10 cellular contexts compared by ENCODE assay signal in genomic region chr16:89374393-89374948, GRCh38.
DNase-seq lines count a peak whose midpoint lies in the region; ATAC-seq and TF ChIP-seq lines count a peak whose summit lies in the region.
"Had no signal": no experiment of that assay in that cellular context is flagged by ENCODE, and none has a peak within 500 bp of the region (broad histone marks: within the 10 kb centered on the region; RNA-seq: fewer than 3 reads in every experiment).

No MANE protein-coding gene starts in this region.

- H3K36me3 ChIP-seq in GM06990 (ENCODE audit: control insufficient read depth, insufficient read depth, low read length) (peaks cover 11% of the 10 kb centered on the region), PC-3 (ENCODE audit: low read depth, low read length) (no peaks in the 10 kb centered on the region; the same call in 1 of the 2 replicates)

- peaks cover 43% of the 10 kb centered on the region for H4K20me1 ChIP-seq in PC-3 (ENCODE audit: low read length)

- H3K9me3 ChIP-seq in PC-3 (ENCODE audit: low read length), result no peaks in the 10 kb centered on the region

- peaks cover 100% of the 10 kb centered on the region for H3K79me2 ChIP-seq in PC-3 (ENCODE audit: low read length)

- intact Hi-C loops in PC-3 (cut with micrococcal nuclease), result no loop called here
- intact Hi-C loops in sciatic nerve (cut with DNase I), result no loop called here

- CTCF ChIA-PET in PC-3 (lab: Charles Lee), result interaction anchor here (0.9 kb wide), 1 partner anchor 28 kb away, joined by 4 read pairs; no protein-coding TSS in a partner anchor

- peak overlapping the region; percentile 81 for H3K4me3 Mint-ChIP-seq in glutamatergic neuron (ENCODE audit: unreplicated experiment)
- H3K4me3 Mint-ChIP-seq: activated CD8-positive, alpha-beta T cell treated with anti-CD3 and anti-CD28 coated beads for 36 hours had no signal

- H3K4me1 ChIP-seq in PC-3 (ENCODE audit: insufficient read depth, low read length), result peaks cover 33% of the 10 kb centered on the region

- TF ChIP-seq CTCF in GM06990 (IDR thresholded peaks at IDR 0.05; ENCODE audit: insufficient read depth, low read length, poor library complexity, severe bottlenecking) (no peak), PC-3 (conservative IDR thresholded peaks at IDR 0.05; ENCODE audit: low read depth, low read length) (peak; percentile 43; the same call in 1 of the 2 replicates), glutamatergic neuron (IDR thresholded peaks at IDR 0.05; ENCODE audit: partially characterized antibody, unreplicated experiment) (no peak)

- H2AFZ ChIP-seq in PC-3 (ENCODE audit: low read length), result no peak overlapping the region

- no peaks in the 10 kb centered on the region for H3K9me2 ChIP-seq in PC-3 (replicated peaks; ENCODE audit: low read length)

- no peaks in the 10 kb centered on the region for H3F3A ChIP-seq in PC-3 (ENCODE audit: low read length, unreplicated experiment)

- peak overlapping the region; percentile 72 for H3K27ac ChIP-seq in PC-3 (ENCODE audit: low read length)

- peaks cover 13% of the 10 kb centered on the region for H3K9me3 Mint-ChIP-seq in glutamatergic neuron (ENCODE audit: unreplicated experiment)
- H3K9me3 Mint-ChIP-seq in activated naive CD4-positive, alpha-beta T cell treated with anti-CD3 and anti-CD28 coated beads, Interleukin-2, amount 50 U/mL, for 72 hours, result no peaks in the 10 kb centered on the region
- H3K9me3 Mint-ChIP-seq: activated CD8-positive, alpha-beta T cell treated with anti-CD3 and anti-CD28 coated beads for 36 hours had no signal

- no peaks in the 10 kb centered on the region for H3K36me3 Mint-ChIP-seq in glutamatergic neuron (ENCODE audit: unreplicated experiment)
- peaks cover 0 to 13% of the 10 kb centered on the region in 2 donors for H3K36me3 Mint-ChIP-seq in activated naive CD4-positive, alpha-beta T cell treated with anti-CD3 and anti-CD28 coated beads, Interleukin-2, amount 50 U/mL, for 72 hours

- peaks cover 7% of the 10 kb centered on the region for H3K27me3 Mint-ChIP-seq in glutamatergic neuron (ENCODE audit: unreplicated experiment)
- H3K27me3 Mint-ChIP-seq: activated CD8-positive, alpha-beta T cell treated with anti-CD3 and anti-CD28 coated beads for 36 hours had no signal

- no TSS peak for BruUV-seq in PC-3 (replicated peaks; lab: Mats Ljungman, UMichigan)

- H3K4me2 ChIP-seq in PC-3 (ENCODE audit: low read length), result peak overlapping the region; percentile 98

- H3K9ac ChIP-seq in PC-3 (ENCODE audit: low read length), result peak overlapping the region; percentile 69

- 0 out of 2 replicates have a peak overlapping the region, but pooled peaks have one; percentile 16 for H3K4me3 ChIP-seq in GM06990 (replicated peaks; ENCODE audit: low read depth, low read length)
- peak overlapping the region; percentile 67 for H3K4me3 ChIP-seq in PC-3 (ENCODE audit: low read length)

- H3K27me3 ChIP-seq in GM06990 (replicated peaks; ENCODE audit: control insufficient read depth, insufficient read depth, low read length) (no peaks in the 10 kb centered on the region), PC-3 (ENCODE audit: low read length) (no peaks in the 10 kb centered on the region)

- ATAC-seq in PC-3, result peak; percentile 73
- ATAC-seq in sciatic nerve, result peak; percentile 56
- ATAC-seq in GM19395 (IDR thresholded peaks at IDR 0.05; ENCODE audit: unreplicated experiment), result no peak
- ATAC-seq in activated naive CD4-positive, alpha-beta T cell treated with anti-CD3 and anti-CD28 coated beads, Interleukin-2, amount 50 U/mL, for 72 hours, result no peak
- no peak for ATAC-seq in activated CD4-positive, CD25-positive, alpha-beta regulatory T cell treated with anti-CD3 and anti-CD28 coated beads, Interleukin-2, amount 50 U/mL, for 24 hours
- no peak for ATAC-seq in HG02970 (IDR thresholded peaks at IDR 0.05; ENCODE audit: low FRiP score, unreplicated experiment)
- ATAC-seq: activated CD8-positive, alpha-beta T cell treated with anti-CD3 and anti-CD28 coated beads for 36 hours had no signal

- peaks cover 66% of the 10 kb centered on the region for H3K4me1 Mint-ChIP-seq in glutamatergic neuron (ENCODE audit: low read depth, unreplicated experiment)

- peak overlapping the region; percentile 91 for H3K27ac Mint-ChIP-seq in glutamatergic neuron (ENCODE audit: unreplicated experiment)
- H3K27ac Mint-ChIP-seq in activated naive CD4-positive, alpha-beta T cell treated with anti-CD3 and anti-CD28 coated beads, Interleukin-2, amount 50 U/mL, for 72 hours, result peak overlapping the region in 1 of 2 donors; percentile 68
- H3K27ac Mint-ChIP-seq: activated CD8-positive, alpha-beta T cell treated with anti-CD3 and anti-CD28 coated beads for 36 hours had no signal

- POLR2A ChIA-PET in PC-3 (lab: Charles Lee; ENCODE audit: unreplicated experiment), result no interaction called here

- DNase-seq in GM06990 (ENCODE audit: extremely low read depth, insufficient read length) (no peak), PC-3 (peak; percentile 44), glutamatergic neuron (peak; percentile 71), sciatic nerve (ENCODE audit: low spot score) (no peak)
- no peak for DNase-seq in activated naive CD4-positive, alpha-beta T cell treated with anti-CD3 and anti-CD28 coated beads, Interleukin-2, amount 50 U/mL, for 72 hours (ENCODE audit: low spot score in 2 of 2)
- DNase-seq: activated CD8-positive, alpha-beta T cell treated with anti-CD3 and anti-CD28 coated beads for 36 hours; NCI-H2029 treated with DMSO at 0.1 percent for 48 hours had no signal

Comparison
In these comparisons a context has a peak if more than half of its experiments do, and no peak if none do; other contexts are left out.
1. DNase-seq: peak in PC-3 (single experiment) and glutamatergic neuron (single experiment); none in GM06990 (single experiment), sciatic nerve (single experiment) and activated naive CD4-positive, alpha-beta T cell treated with anti-CD3 and anti-CD28 coated beads, Interleukin-2, amount 50 U/mL, for 72 hours (0 of 2).
2. ATAC-seq: peak in PC-3 (single experiment) and sciatic nerve (single experiment); none in GM19395 (single experiment), activated naive CD4-positive, alpha-beta T cell treated with anti-CD3 and anti-CD28 coated beads, Interleukin-2, amount 50 U/mL, for 72 hours (0 of 2), activated CD4-positive, CD25-positive, alpha-beta regulatory T cell treated with anti-CD3 and anti-CD28 coated beads, Interleukin-2, amount 50 U/mL, for 24 hours (0 of 2) and HG02970 (single experiment).